8 cellular contexts compared by ENCODE assay signal in the genomic region with DNA sequence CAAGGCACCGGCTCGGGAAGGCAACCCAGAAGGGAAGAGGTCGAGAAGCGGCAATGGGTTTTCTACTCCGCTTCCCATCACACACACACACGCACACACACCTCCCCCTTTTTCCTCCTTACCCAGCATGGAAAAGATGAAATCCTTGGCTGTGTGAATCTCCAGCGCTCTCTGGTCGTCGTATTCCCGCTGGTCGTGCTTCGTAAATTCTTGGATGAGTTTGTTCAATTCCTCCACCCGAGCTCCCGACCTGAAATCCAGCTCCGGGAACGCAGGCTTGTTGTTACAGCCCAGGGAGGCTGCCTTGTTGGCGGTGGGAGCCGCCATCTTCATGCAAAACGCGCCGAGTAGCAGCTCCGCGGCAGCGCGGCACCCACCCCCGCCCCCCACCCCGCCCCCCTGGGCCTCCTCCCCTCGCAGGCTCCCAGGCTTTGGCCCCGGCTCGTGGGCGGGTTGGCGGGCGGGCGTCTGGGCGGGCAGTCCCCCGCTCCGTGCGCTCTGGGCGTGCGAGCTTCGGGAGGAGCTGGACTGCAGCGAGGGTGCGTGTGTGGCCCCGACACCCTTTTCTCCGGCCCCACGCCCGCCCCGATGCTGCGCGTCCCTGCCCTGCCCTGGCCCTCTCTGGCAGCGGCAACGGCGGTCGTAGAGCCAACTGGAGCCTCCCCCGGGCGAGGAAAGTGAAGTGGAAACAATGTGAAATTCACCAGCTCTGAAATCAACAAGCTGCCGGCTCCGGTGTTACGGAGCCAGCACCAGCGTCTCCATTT. TPM values are rescaled to one million over a fixed set of nuclear protein-coding genes. Genes with fewer than 3 reads are reported as not detected.
A peak's percentile ranks its signal among the peaks of the same experiment; 100 is the strongest.
DNase-seq lines count a peak whose midpoint lies in the region; ATAC-seq and TF ChIP-seq lines count a peak whose summit lies in the region.

A gene with protein sequence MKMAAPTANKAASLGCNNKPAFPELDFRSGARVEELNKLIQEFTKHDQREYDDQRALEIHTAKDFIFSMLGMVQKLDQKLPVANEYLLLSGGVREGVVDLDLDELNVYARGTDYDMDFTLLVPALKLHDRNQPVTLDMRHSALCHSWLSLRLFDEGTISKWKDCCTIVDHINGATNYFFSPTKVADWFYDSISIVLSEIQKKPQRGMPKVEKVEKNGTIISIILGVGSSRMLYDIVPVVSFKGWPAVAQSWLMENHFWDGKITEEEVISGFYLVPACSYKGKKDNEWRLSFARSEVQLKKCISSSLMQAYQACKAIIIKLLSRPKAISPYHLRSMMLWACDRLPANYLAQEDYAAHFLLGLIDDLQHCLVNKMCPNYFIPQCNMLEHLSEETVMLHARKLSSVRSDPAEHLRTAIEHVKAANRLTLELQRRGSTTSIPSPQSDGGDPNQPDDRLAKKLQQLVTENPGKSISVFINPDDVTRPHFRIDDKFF (minus strand): TSS at position 349 of the 767 bp plus-strand sequence. CDS start 16 bp downstream, at position 333.

- DNase-seq in GM06990 (ENCODE audit: extremely low read depth, insufficient read length) (peak; percentile 88), H4 (ENCODE audit: low spot score) (peak; percentile 83), LNCaP clone FGC (ENCODE audit: low read depth) (no peak), SJSA1 (ENCODE audit: low read depth in 1 of 2, low spot score in 2 of 2) (peak; percentile 80 to 85), germinal center (ENCODE audit: low spot score) (peak; percentile 40), neuronal stem cell (ENCODE audit: low spot score) (peak; percentile 68), tibial artery (peak; percentile 74 to 88)
- DNase-seq in activated naive CD8-positive, alpha-beta T cell treated with anti-CD3 and anti-CD28 coated beads, Interleukin-2, amount 10 ng/mL, durations not matched to agents 7 days and 5 days, result peak; percentile 71

- H3K9me3 Mint-ChIP-seq in activated naive CD8-positive, alpha-beta T cell treated with anti-CD3 and anti-CD28 coated beads, Interleukin-2, amount 10 ng/mL, durations not matched to agents 7 days and 5 days, result no peaks in the 10 kb centered on the region

- no peaks in the 10 kb centered on the region for H3K36me3 Mint-ChIP-seq in activated naive CD8-positive, alpha-beta T cell treated with anti-CD3 and anti-CD28 coated beads, Interleukin-2, amount 10 ng/mL, durations not matched to agents 7 days and 5 days

- H3K23ac ChIP-seq in neuronal stem cell (ENCODE audit: low read depth, low read length, poor library complexity), result peak within 1 kb of the TSS; percentile 94

- H3K27ac ChIP-seq in SJSA1 (peak within 1 kb of the TSS; percentile 93), neuronal stem cell (replicated peaks; ENCODE audit: low read length) (peak within 1 kb of the TSS; percentile 86), tibial artery (peak within 1 kb of the TSS; percentile 90 to 92)

- peak within 1 kb of the TSS; percentile 82 for H2BK120ac ChIP-seq in neuronal stem cell (ENCODE audit: low read depth, low read length)

- peaks cover 44% of the 10 kb centered on the region for H3K27me3 Mint-ChIP-seq in activated naive CD8-positive, alpha-beta T cell treated with anti-CD3 and anti-CD28 coated beads, Interleukin-2, amount 10 ng/mL, durations not matched to agents 7 days and 5 days

- intact Hi-C loops in tibial artery (cut with DNase I; ENCODE audit: low total_unique reads), result loop anchor here (5.0 kb wide), 1 partner anchor 85 kb away; no protein-coding TSS in a partner anchor

- H3K9ac ChIP-seq in neuronal stem cell (ENCODE audit: low read depth, low read length, poor library complexity), result peak within 1 kb of the TSS; percentile 98

- no peaks in the 10 kb centered on the region for H3K36me3 ChIP-seq in GM06990 (ENCODE audit: control insufficient read depth, insufficient read depth, low read length)
- H3K36me3 ChIP-seq in SJSA1, result peaks cover 5% of the 10 kb centered on the region; the same call in 1 of the 2 replicates
- no peaks in the 10 kb centered on the region for H3K36me3 ChIP-seq in neuronal stem cell (replicated peaks in 1 of 2; ENCODE audit: control insufficient read depth in 2 of 2, insufficient read depth in 2 of 2, low read length in 2 of 2)
- no peaks in the 10 kb centered on the region for H3K36me3 ChIP-seq in tibial artery

- WGBS in neuronal stem cell (ENCODE audit: extremely low coverage in 2 of 2, insufficient read length in 2 of 2, insufficient replicate concordance in 1 of 2), 2 donors, result no CpG with 5 or more reads among the region's 60 CpGs

- H2BK15ac ChIP-seq in neuronal stem cell (ENCODE audit: low read length), result peak within 1 kb of the TSS; percentile 27

- no peak for TF ChIP-seq CTCF in GM06990 (IDR thresholded peaks at IDR 0.05; ENCODE audit: insufficient read depth, low read length, poor library complexity, severe bottlenecking)
- no peak for TF ChIP-seq CTCF in LNCaP clone FGC (IDR thresholded peaks at IDR 0.05; ENCODE audit: control insufficient read depth, extremely low read depth, insufficient read depth)
- TF ChIP-seq CTCF in tibial artery (IDR thresholded peaks at IDR 0.05), result no peak

- peak within 1 kb of the TSS; percentile 99 for H3K18ac ChIP-seq in neuronal stem cell (ENCODE audit: low read length)

- no peaks in the 10 kb centered on the region for H3K79me1 ChIP-seq in neuronal stem cell (ENCODE audit: low read depth, low read length)

- H2BK5ac ChIP-seq in neuronal stem cell (ENCODE audit: low read length), result peak within 1 kb of the TSS; percentile 2

- peak within 1 kb of the TSS; percentile 38 for H2AK5ac ChIP-seq in neuronal stem cell (ENCODE audit: low read depth, low read length)

- H4K91ac ChIP-seq in neuronal stem cell (ENCODE audit: low read depth, low read length, poor library complexity), result peak within 1 kb of the TSS; percentile 62

- peaks cover 16% of the 10 kb centered on the region for H3K4me1 Mint-ChIP-seq in activated naive CD8-positive, alpha-beta T cell treated with anti-CD3 and anti-CD28 coated beads, Interleukin-2, amount 10 ng/mL, durations not matched to agents 7 days and 5 days

- H3K4ac ChIP-seq in neuronal stem cell (ENCODE audit: low read length), result no peak within 1 kb of the TSS

- H4K8ac ChIP-seq in neuronal stem cell (ENCODE audit: low read depth, low read length), result no peak within 1 kb of the TSS

- H3K4me3 ChIP-seq in GM06990 (replicated peaks; ENCODE audit: low read depth, low read length) (peak within 1 kb of the TSS; percentile 97), LNCaP clone FGC (ENCODE audit: low read depth, low read length) (peak within 1 kb of the TSS; percentile 48), SJSA1 (peak within 1 kb of the TSS; percentile 78), neuronal stem cell (ENCODE audit: low read length in 2 of 2) (peak within 1 kb of the TSS; percentile 83 to 92), tibial artery (peak within 1 kb of the TSS; percentile 72 to 84)

- H3K27me3 ChIP-seq in GM06990 (replicated peaks; ENCODE audit: control insufficient read depth, insufficient read depth, low read length) (no peaks in the 10 kb centered on the region), SJSA1 (replicated peaks) (no peaks in the 10 kb centered on the region), neuronal stem cell (ENCODE audit: control insufficient read depth in 3 of 3, insufficient read depth in 3 of 3, low read depth in 1 of 3, low read length in 3 of 3) (peaks cover 0 to 7% (median 0%) of the 10 kb centered on the region in 3 experiments), tibial artery (no peaks in the 10 kb centered on the region)

- POLR2A ChIA-PET in activated naive CD8-positive, alpha-beta T cell treated with anti-CD3 and anti-CD28 coated beads, Interleukin-2, amount 10 ng/mL, durations not matched to agents 7 days and 5 days (lab: Charles Lee), result interaction anchor here (0.6 to 2.3 kb wide), 6 partner anchors 10 to 80 kb away, joined by 3 to 11 read pairs (median 4); no protein-coding TSS in a partner anchor

- H3K27ac Mint-ChIP-seq in activated naive CD8-positive, alpha-beta T cell treated with anti-CD3 and anti-CD28 coated beads, Interleukin-2, amount 10 ng/mL, durations not matched to agents 7 days and 5 days, result peak within 1 kb of the TSS; percentile 88

- H3K14ac ChIP-seq in neuronal stem cell (ENCODE audit: low read length), result no peak within 1 kb of the TSS

- peak within 1 kb of the TSS; percentile 93 for H3K4me3 Mint-ChIP-seq in activated naive CD8-positive, alpha-beta T cell treated with anti-CD3 and anti-CD28 coated beads, Interleukin-2, amount 10 ng/mL, durations not matched to agents 7 days and 5 days

- no peaks in the 10 kb centered on the region for H3K9me3 ChIP-seq in SJSA1 (replicated peaks)
- H3K9me3 ChIP-seq in neuronal stem cell (replicated peaks in 1 of 2; ENCODE audit: control insufficient read depth in 2 of 2, insufficient read depth in 1 of 2, low read depth in 1 of 2, low read length in 2 of 2), result no peaks in the 10 kb centered on the region
- H3K9me3 ChIP-seq in tibial artery, result no peaks in the 10 kb centered on the region

- H3K4me1 ChIP-seq in SJSA1 (replicated peaks) (peaks cover 25% of the 10 kb centered on the region), neuronal stem cell (ENCODE audit: control insufficient read depth in 2 of 2, insufficient read depth in 1 of 2, low read depth in 1 of 2, low read length in 2 of 2) (peaks cover 14 to 15% of the 10 kb centered on the region in 2 donors), tibial artery (peaks cover 0 to 26% (median 4%) of the 10 kb centered on the region in 4 donors)

- ATAC-seq in activated naive CD8-positive, alpha-beta T cell treated with anti-CD3 and anti-CD28 coated beads, Interleukin-2, amount 10 ng/mL, durations not matched to agents 7 days and 5 days (ENCODE audit: low read depth), result peak; percentile 85

- H2AFZ ChIP-seq in neuronal stem cell (ENCODE audit: low read length), result peak within 1 kb of the TSS; percentile 94

- no peak within 1 kb of the TSS for H2BK12ac ChIP-seq in neuronal stem cell (ENCODE audit: low read length)

- peak within 1 kb of the TSS; percentile 90 for H3K4me2 ChIP-seq in neuronal stem cell (ENCODE audit: insufficient read depth, low read length, poor library complexity, severe bottlenecking)

RNA-seq across cellular contexts. Expression of the gene that starts here (rescaled TPM):
- 21.2 and 25.1 TPM in 2 replicates for total RNA-seq in H4 (2014; rRNA removed; shearing (Covaris generic))
- total RNA-seq in SJSA1 (2014; rRNA removed; shearing (Covaris generic)), result 18.0 and 22.5 TPM in 2 replicates
- total RNA-seq in activated naive CD8-positive, alpha-beta T cell treated with anti-CD3 and anti-CD28 coated beads, Interleukin-2, amount 10 ng/mL, durations not matched to agents 7 days and 5 days, result 1 to 10 TPM; 4.3 to 5.3 TPM
- polyA plus RNA-seq in neuronal stem cell (2013, experiment 1 of 2), result 4.0 TPM
- polyA plus RNA-seq in neuronal stem cell (2013, experiment 2 of 2), result 4.1 TPM
